ENCODE assay signal across 13 cellular contexts in genomic region chr2:20156826-20157605, GRCh38.
DNase-seq lines count a peak whose midpoint lies in the region; ATAC-seq and TF ChIP-seq lines count a peak whose summit lies in the region.
"Had no signal": no experiment of that assay in that cellular context is flagged by ENCODE, and none has a peak within 500 bp of the region (broad histone marks: within the 10 kb centered on the region; RNA-seq: fewer than 3 reads in every experiment).

No MANE protein-coding gene starts in this region.

- H3K4me3 Mint-ChIP-seq in T-helper 17 cell = no peak overlapping the region

- H3K4me1 Mint-ChIP-seq in T-helper 17 cell = no peaks in the 10 kb centered on the region

- H3K27ac ChIP-seq in colonic mucosa (peak overlapping the region; percentile 56), dorsolateral prefrontal cortex (no peak overlapping the region)
- H3K27ac ChIP-seq: WERI-Rb-1 had no signal

- no peaks in the 10 kb centered on the region for H3K36me3 Mint-ChIP-seq in T-helper 17 cell (ENCODE audit: low read depth)

- peaks cover 41% of the 10 kb centered on the region for H3K27me3 Mint-ChIP-seq in T-helper 17 cell

- intact Hi-C loops in colonic mucosa (cut with DNase I) (no loop called here), dorsolateral prefrontal cortex (cut with DNase I) (no loop called here)

- ATAC-seq in GM21576 (IDR thresholded peaks at IDR 0.05; ENCODE audit: unreplicated experiment) (peak; percentile 43), T-helper 17 cell (no peak)

- no peak overlapping the region for H3K27ac Mint-ChIP-seq in T-helper 17 cell

- H3K36me3 ChIP-seq in colonic mucosa = no peaks in the 10 kb centered on the region
- H3K36me3 ChIP-seq: WERI-Rb-1 had no signal

- H3K9me3 ChIP-seq in colonic mucosa (no peaks in the 10 kb centered on the region), T-helper 17 cell (ENCODE audit: control insufficient read depth, low read length, poor library complexity, severe bottlenecking) (no peaks in the 10 kb centered on the region)

- peak overlapping the region in 1 of 2 donors; percentile 21 for H3K9ac ChIP-seq in colonic mucosa (ENCODE audit: low read depth in 2 of 2, low read length in 2 of 2)

- peak; percentile 8 for DNase-seq in AG08395 (ENCODE audit: low spot score)
- peak; percentile 80 for DNase-seq in NCI-H146 (lab: John Stamatoyannopoulos, UW)
- peak; percentile 59 for DNase-seq in colonic mucosa
- no peak for DNase-seq in iPS-NIHi11 (ENCODE audit: low spot score)
- no peak for DNase-seq in T-helper 17 cell
- no peak for DNase-seq in dorsolateral prefrontal cortex
- DNase-seq in effector CD8-positive, alpha-beta T cell (lab: John Stamatoyannopoulos, UW) = no peak
- DNase-seq: ACHN; activated T-cell treated with anti-CD3 and anti-CD28 coated beads, Interleukin-2, amount 50 U/mL, for 1 hour; Right ventricle myocardium superior; substantia nigra; WERI-Rb-1 had no signal

- H3K4me1 ChIP-seq in colonic mucosa = peaks cover 4% of the 10 kb centered on the region

- H3K27me3 ChIP-seq in colonic mucosa (no peaks in the 10 kb centered on the region), dorsolateral prefrontal cortex (peaks cover 0 to 4% (median 0%) of the 10 kb centered on the region in 45 donors)

- H3K4me3 ChIP-seq in colonic mucosa (no peak overlapping the region), dorsolateral prefrontal cortex (no peak overlapping the region)

- TF ChIP-seq CTCF in colonic mucosa (IDR thresholded peaks at IDR 0.05) (no peak), dorsolateral prefrontal cortex (IDR thresholded peaks at IDR 0.05 in 54 of 56, conservative IDR thresholded peaks at IDR 0.05 in 2 of 56; ENCODE audit: low read depth in 1 of 56, partially characterized antibody in 56 of 56) (no peak)

Comparison
In these comparisons a context has a peak if more than half of its experiments do, and no peak if none do; other contexts are left out.
1. DNase-seq: peak in AG08395 (single experiment), NCI-H146 (single experiment) and colonic mucosa (single experiment); none in iPS-NIHi11 (single experiment), T-helper 17 cell (0 of 3), dorsolateral prefrontal cortex (0 of 10) and effector CD8-positive, alpha-beta T cell (single experiment).